Comparison of ENCODE assay signal across 28 cellular contexts in genomic region chr11:30967579-30967978, GRCh38.
"Had no signal": no experiment of that assay in that cellular context is flagged by ENCODE, and none has a peak within 500 bp of the region (broad histone marks: within the 10 kb centered on the region; RNA-seq: fewer than 3 reads in every experiment).

No MANE protein-coding gene starts in this region.

- H3K4me1 ChIP-seq: ascending aorta, esophagus muscularis mucosa, gastroesophageal sphincter, heart right ventricle had no signal

- H3K9me3 ChIP-seq: ascending aorta had no signal

- FAIRE-seq: bronchial epithelial cell, colon had no signal

- H3K27ac ChIP-seq: ascending aorta, esophagus muscularis mucosa, gastroesophageal sphincter, heart right ventricle had no signal

- H3K27me3 ChIP-seq: ascending aorta, esophagus muscularis mucosa, gastroesophageal sphincter had no signal

- H3K36me3 ChIP-seq: ascending aorta, esophagus muscularis mucosa, gastroesophageal sphincter, heart right ventricle had no signal

- DNase-seq: activated CD4-positive, alpha-beta memory T cell treated with anti-CD3 and anti-CD28 coated beads for 36 hours; activated CD4-positive, alpha-beta T cell treated with anti-CD3 and anti-CD28 coated beads for 36 hours; activated CD4-positive, alpha-beta T cell treated with anti-CD3 and anti-CD28 coated beads, Interleukin-2, amount 10 ng/mL, durations not matched to agents 24 days and 14 days; activated CD4-positive, CD25-positive, alpha-beta regulatory T cell; activated CD4-positive, CD25-positive, alpha-beta regulatory T cell treated with anti-CD3 and anti-CD28 coated beads, Interleukin-2, amount 50 U/mL, for 72 hours; activated CD8-positive, alpha-beta memory T cell treated with anti-CD3 and anti-CD28 coated beads, Interleukin-2, amount 10 ng/mL, durations not matched to agents 7 days and 5 days; activated CD8-positive, alpha-beta memory T cell treated with anti-CD3 and anti-CD28 coated beads, Interleukin-2, amount 50 U/mL, for 4 hours; activated CD8-positive, alpha-beta T cell treated with anti-CD3 and anti-CD28 coated beads, Interleukin-2, amount 10 ng/mL, durations not matched to agents 7 days and 5 days; activated effector memory CD4-positive, alpha-beta T cell treated with anti-CD3 and anti-CD28 coated beads, Interleukin-2, amount 50 U/mL, for 16 hours; activated naive CD4-positive, alpha-beta T cell; activated naive CD4-positive, alpha-beta T cell treated with anti-CD3 and anti-CD28 coated beads, Interleukin-2, amount 10 ng/mL, durations not matched to agents 7 days and 5 days; activated naive CD8-positive, alpha-beta T cell treated with anti-CD3 and anti-CD28 coated beads, Interleukin-2, amount 10 ng/mL, durations not matched to agents 7 days and 5 days; activated T-cell treated with anti-CD3 and anti-CD28 coated beads, Interleukin-2, amount 50 U/mL, for 24 hours; cortex of kidney; dermis blood vessel endothelial cell; effector CD4-positive, alpha-beta T cell; effector memory CD8-positive, alpha-beta T cell; erythroblast; foreskin melanocyte; heart right ventricle; T-helper 1 cell; T-helper 17 cell had no signal

- ATAC-seq: activated CD4-positive, alpha-beta T cell treated with anti-CD3 and anti-CD28 coated beads for 36 hours; activated CD8-positive, alpha-beta memory T cell treated with anti-CD3 and anti-CD28 coated beads, Interleukin-2, amount 10 ng/mL, durations not matched to agents 7 days and 5 days; activated CD8-positive, alpha-beta T cell treated with anti-CD3 and anti-CD28 coated beads, Interleukin-2, amount 10 ng/mL, durations not matched to agents 7 days and 5 days; activated T-helper 17 cell treated with anti-CD3 and anti-CD28 coated beads, Interleukin-2, amount 50 U/mL, for 72 hours; effector memory CD8-positive, alpha-beta T cell; gastroesophageal sphincter; heart right ventricle; T-helper 17 cell had no signal

- H3K4me3 ChIP-seq: ascending aorta, esophagus muscularis mucosa, gastroesophageal sphincter, heart right ventricle had no signal
